13 cellular contexts compared by ENCODE assay signal in genomic region chr6:15974817-15975216, GRCh38.
DNase-seq lines count a peak whose midpoint lies in the region; ATAC-seq and TF ChIP-seq lines count a peak whose summit lies in the region.
"Had no signal": no experiment of that assay in that cellular context is flagged by ENCODE, and none has a peak within 500 bp of the region (broad histone marks: within the 10 kb centered on the region; RNA-seq: fewer than 3 reads in every experiment).

No MANE protein-coding gene starts in this region.

- no peak overlapping the region for H3K9ac ChIP-seq in H9 (ENCODE audit: extremely low read depth, insufficient read length, low read length)
- H3K9ac ChIP-seq: BLaER1 treated with 17β-estradiol and CSF1 and Interleukin-3, amounts not matched to agents 10 nM and 100 nM had no signal

- no peak overlapping the region for H3T11ph ChIP-seq in H9 (ENCODE audit: low read length)

- no peaks in the 10 kb centered on the region for H3K36me3 ChIP-seq in psoas muscle (ENCODE audit: insufficient read depth in 1 of 2, low read depth in 1 of 2)
- no peaks in the 10 kb centered on the region for H3K36me3 ChIP-seq in vagina
- H3K36me3 ChIP-seq: BLaER1 treated with 17β-estradiol and CSF1 and Interleukin-3, amounts not matched to agents 10 nM and 100 nM; HAP-1 had no signal

- no peak overlapping the region for H2AK5ac ChIP-seq in H9 (ENCODE audit: insufficient read length, low read length)

- H3K9me3 ChIP-seq in H9 (ENCODE audit: control insufficient read depth, low read depth, low read length) (no peaks in the 10 kb centered on the region), psoas muscle (no peaks in the 10 kb centered on the region), vagina (no peaks in the 10 kb centered on the region)
- H3K9me3 ChIP-seq: HAP-1 had no signal

- H3K36me3 Mint-ChIP-seq in H9 (ENCODE audit: insufficient read depth in 1 of 3, low read depth in 3 of 3) = peaks cover 4 to 15% (median 4%) of the 10 kb centered on the region in 3 experiments; a peak in 6 of 7 replicates
- H3K36me3 Mint-ChIP-seq: CD8-positive, alpha-beta T cell had no signal

- H4K5ac ChIP-seq in H9 (ENCODE audit: insufficient read length, low read depth, low read length) = no peak overlapping the region

- TF ChIP-seq CTCF in H9 (conservative IDR thresholded peaks at IDR 0.05) = no peak
- TF ChIP-seq CTCF in psoas muscle (IDR thresholded peaks at IDR 0.05) = no peak
- no peak for TF ChIP-seq CTCF in vagina (IDR thresholded peaks at IDR 0.05)

- no peak overlapping the region for H3K4me2 ChIP-seq in H9 (ENCODE audit: insufficient read depth, insufficient read length, low read length)
- H3K4me2 ChIP-seq: BLaER1 treated with 17β-estradiol and CSF1 and Interleukin-3, amounts not matched to agents 10 nM and 100 nM had no signal

- TF ChIP-seq POLR2A in vagina (IDR thresholded peaks at IDR 0.05) = no peak

- H3K4me1 ChIP-seq in H9 (ENCODE audit: insufficient read depth, low read length) (no peaks in the 10 kb centered on the region), psoas muscle (peaks cover 4% of the 10 kb centered on the region), vagina (no peaks in the 10 kb centered on the region)
- H3K4me1 ChIP-seq: HAP-1 had no signal

- no CpG with 5 or more reads among the region's 2 CpGs for WGBS in H9 (ENCODE audit: extremely low coverage, insufficient read length, low lambda C conversion rate)
- WGBS in psoas muscle, 3 donors = 23 to 54% (median 33%) methylated on average over 2 of the region's 2 CpGs

- no peaks in the 10 kb centered on the region for H3K27me3 Mint-ChIP-seq in H9 (ENCODE audit: low read depth)
- H3K27me3 Mint-ChIP-seq: B cell had no signal

- H4K20me1 ChIP-seq in H9 (ENCODE audit: control insufficient read depth, insufficient read depth, insufficient read length) = no peaks in the 10 kb centered on the region
- H4K20me1 ChIP-seq: BLaER1 treated with 17β-estradiol and CSF1 and Interleukin-3, amounts not matched to agents 10 nM and 100 nM had no signal

- no peaks in the 10 kb centered on the region for H3K79me2 ChIP-seq in H9 (ENCODE audit: insufficient read depth, low read length)

- H3K27ac Mint-ChIP-seq in H9 = no peak overlapping the region
- H3K27ac Mint-ChIP-seq: B cell; CD8-positive, alpha-beta T cell had no signal

- DNase-seq in H9 (no peak), cerebellum (ENCODE audit: low spot score) (peak; percentile 3), psoas muscle (no peak), vagina (ENCODE audit: extremely low spot score in 2 of 2) (peak; percentile 25 to 49), GF-D8 (lab: John Stamatoyannopoulos, UW) (no peak), Right ventricle myocardium inferior (ENCODE audit: missing footprints) (no peak), globus pallidus (ENCODE audit: low spot score) (no peak)
- DNase-seq: Calu3; CD8-positive, alpha-beta T cell; DMS79 treated with DMSO at 0.1 percent for 48 hours had no signal

- H3K9me3 Mint-ChIP-seq in H9 = peaks cover 14 to 15% of the 10 kb centered on the region in 2 experiments

- intact Hi-C loops in psoas muscle (cut with DNase I) = loop anchor here in 1 of 2 donors (5.0 kb wide), 1 partner anchor 152 kb away; the partner anchor contains the start of gene MYLIP
- intact Hi-C loops in vagina (cut with DNase I) = no loop called here
- intact Hi-C loops in Right ventricle myocardium inferior (cut with DNase I) = no loop called here

- H2BK20ac ChIP-seq in H9 (ENCODE audit: low read depth, low read length, poor library complexity, severe bottlenecking) = no peak overlapping the region

- peaks cover 0 to 3% of the 10 kb centered on the region in 2 experiments; a peak in 2 of 4 replicates for H3K4me1 Mint-ChIP-seq in H9
- H3K4me1 Mint-ChIP-seq: B cell had no signal

- H2BK12ac ChIP-seq in H9 (ENCODE audit: insufficient read length, low read depth, low read length) = peak overlapping the region; percentile 57

- no peak overlapping the region for H3K56ac ChIP-seq in H9 (ENCODE audit: insufficient read length, low read depth, low read length)

- no peak overlapping the region for H3K4me3 Mint-ChIP-seq in H9
- H3K4me3 Mint-ChIP-seq: B cell; CD8-positive, alpha-beta T cell had no signal

- H2BK15ac ChIP-seq in H9 (ENCODE audit: low read depth, low read length) = no peak overlapping the region

- H3K4me3 ChIP-seq in psoas muscle (no peak overlapping the region), vagina (no peak overlapping the region)
- H3K4me3 ChIP-seq: BLaER1 treated with 17β-estradiol and CSF1 and Interleukin-3, amounts not matched to agents 10 nM and 100 nM; HAP-1 had no signal

- H3K23me2 ChIP-seq in H9 (ENCODE audit: insufficient read length, low read depth, low read length, poor library complexity, severe bottlenecking) = no peaks in the 10 kb centered on the region

- H3K18ac ChIP-seq in H9 (ENCODE audit: insufficient read length, low read depth, low read length) = no peak overlapping the region

- H2BK120ac ChIP-seq in H9 (ENCODE audit: low read depth, low read length, poor library complexity, severe bottlenecking) = no peak overlapping the region

- H4K91ac ChIP-seq in H9 (ENCODE audit: insufficient read length, low read depth, low read length) = no peak overlapping the region

- no peak overlapping the region for H4K8ac ChIP-seq in H9 (replicated peaks; ENCODE audit: insufficient read length, low read depth, low read length)

- H3K23ac ChIP-seq in H9 (ENCODE audit: insufficient read length, low read depth, low read length) = no peak overlapping the region

- no peak overlapping the region for H3K27ac ChIP-seq in H9 (ENCODE audit: insufficient read length, low read depth, low read length)
- H3K27ac ChIP-seq in psoas muscle = peak overlapping the region; percentile 46
- no peak overlapping the region for H3K27ac ChIP-seq in vagina
- H3K27ac ChIP-seq: BLaER1 treated with 17β-estradiol and CSF1 and Interleukin-3, amounts not matched to agents 10 nM and 100 nM had no signal

- H3K14ac ChIP-seq in H9 (ENCODE audit: insufficient read depth, low read length) = no peak overlapping the region

- ATAC-seq in psoas muscle = peak; percentile 98 to 100 (median 99)
- no peak for ATAC-seq in Right ventricle myocardium inferior
- ATAC-seq: CD8-positive, alpha-beta T cell had no signal

- H3K4ac ChIP-seq in H9 (ENCODE audit: low read depth, low read length) = no peak overlapping the region

- H2BK5ac ChIP-seq in H9 (ENCODE audit: insufficient read length, low read length) = no peak overlapping the region

- H2AFZ ChIP-seq in H9 (ENCODE audit: low read length) = no peak overlapping the region

- no peaks in the 10 kb centered on the region for H3K79me1 ChIP-seq in H9 (ENCODE audit: insufficient read depth, low read depth, low read length, poor library complexity, severe bottlenecking)

- H3K27me3 ChIP-seq in H9 (ENCODE audit: insufficient read depth, low read length) (no peaks in the 10 kb centered on the region), psoas muscle (ENCODE audit: insufficient read depth in 3 of 3, low read length in 2 of 3) (no peaks in the 10 kb centered on the region), vagina (no peaks in the 10 kb centered on the region)
- H3K27me3 ChIP-seq: BLaER1 treated with 17β-estradiol and CSF1 and Interleukin-3, amounts not matched to agents 10 nM and 100 nM had no signal

Comparison
In these comparisons a context has a peak if more than half of its experiments do, and no peak if none do; other contexts are left out.
1. DNase-seq: peak in cerebellum (single experiment) and vagina (2 of 2); none in H9 (single experiment), psoas muscle (0 of 2), GF-D8 (single experiment), Right ventricle myocardium inferior (single experiment) and globus pallidus (single experiment).